Comparison of ENCODE assay signal across 15 cellular contexts in the genomic region with DNA sequence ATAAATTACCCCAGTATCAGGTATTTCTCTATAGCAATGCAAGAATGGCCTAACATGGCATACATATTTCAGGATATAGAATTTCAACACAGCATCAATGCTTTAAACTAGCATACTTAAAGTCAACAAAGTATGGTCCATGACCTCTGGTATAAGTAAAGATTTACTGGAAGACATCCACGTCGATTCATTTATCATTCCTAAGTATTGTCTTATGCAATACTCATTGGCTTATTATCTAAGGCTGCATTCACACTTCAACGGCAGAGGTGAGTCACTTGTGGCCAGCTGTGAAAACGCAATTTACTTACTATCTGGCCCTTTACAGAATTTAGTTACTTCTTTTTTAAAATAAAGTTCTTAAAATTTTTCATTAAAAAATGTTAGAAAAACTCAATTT. TPM values are rescaled to one million over a fixed set of nuclear protein-coding genes. Genes with fewer than 3 reads are reported as not detected.
DNase-seq lines count a peak whose midpoint lies in the region; ATAC-seq, FAIRE-seq and TF ChIP-seq lines count a peak whose summit lies in the region.
"Had no signal": no experiment of that assay in that cellular context is flagged by ENCODE, and none has a peak within 500 bp of the region (broad histone marks: within the 10 kb centered on the region; RNA-seq: fewer than 3 reads in every experiment).

No MANE protein-coding gene starts in this region.

- H3K9me3 ChIP-seq in GM12878 (replicated peaks; ENCODE audit: control insufficient read depth, insufficient read depth, low read length): no peaks in the 10 kb centered on the region
- H3K9me3 ChIP-seq in SK-N-SH: no peaks in the 10 kb centered on the region

- H3K27me3 ChIP-seq in GM12878 (replicated peaks in 1 of 2; ENCODE audit: control insufficient read depth in 2 of 2, insufficient read depth in 2 of 2, low read length in 1 of 2) (no peaks in the 10 kb centered on the region), SK-N-SH (ENCODE audit: insufficient read depth) (no peaks in the 10 kb centered on the region)

- H3K4me1 ChIP-seq in GM12878 (ENCODE audit: control insufficient read depth, insufficient read depth, low read length) (no peaks in the 10 kb centered on the region), SK-N-SH (ENCODE audit: control insufficient read depth in 1 of 2, insufficient read depth in 2 of 2, low read depth in 1 of 2, low read length in 1 of 2) (peaks cover 0 to 8% of the 10 kb centered on the region in 2 experiments; a peak in 1 of 4 replicates)
- H3K4me1 ChIP-seq: parathyroid adenoma had no signal

- H2AFZ ChIP-seq in GM12878 (ENCODE audit: control insufficient read depth, low read depth, low read length) (no peak overlapping the region), SK-N-SH (ENCODE audit: low read depth) (no peak overlapping the region)
- H2AFZ ChIP-seq: parathyroid adenoma had no signal

- peaks cover 6% of the 10 kb centered on the region for H3F3A ChIP-seq in SK-N-SH (replicated peaks; ENCODE audit: insufficient read depth)

- TF ChIP-seq RAD21 in GM12878 (IDR thresholded peaks at IDR 0.05; ENCODE audit: insufficient read depth, low read depth, low read length): no peak
- TF ChIP-seq RAD21 in SK-N-SH (IDR thresholded peaks at IDR 0.05; ENCODE audit: low read length): no peak

- ATAC-seq in GM12878 (0 out of 3 replicates have a peak, but pooled peaks have one; percentile 16), HG02759 (IDR thresholded peaks at IDR 0.05; ENCODE audit: unreplicated experiment) (no peak)
- ATAC-seq: HepG2 had no signal

- H3K79me2 ChIP-seq in GM12878 (ENCODE audit: control insufficient read depth, insufficient read depth, low read length) (no peaks in the 10 kb centered on the region), SK-N-SH (ENCODE audit: insufficient read depth) (peaks cover 18% of the 10 kb centered on the region)
- H3K79me2 ChIP-seq: parathyroid adenoma had no signal

- H3K27ac ChIP-seq in GM12878 (ENCODE audit: control insufficient read depth, insufficient read depth) (no peak overlapping the region), SK-N-SH (ENCODE audit: low read depth in 2 of 2, low read length in 1 of 2) (no peak overlapping the region)
- H3K27ac ChIP-seq: parathyroid adenoma had no signal

- RAD21 ChIA-PET in GM12878 (lab: Charles Lee; ENCODE audit: unreplicated experiment): interaction anchor here (0.9 to 6.5 kb wide), 11 partner anchors 10 to 199 kb away, joined by 3 to 72 read pairs (median 4); no protein-coding TSS in a partner anchor

- WGBS in GM12878 (ENCODE audit: insufficient coverage, insufficient replicate concordance, low lambda C conversion rate, missing lambda C conversion rate): 34% methylated on average over 4 of the region's 4 CpGs
- 93% methylated on average over 4 of the region's 4 CpGs for WGBS in SK-N-SH (ENCODE audit: low lambda C conversion rate)

- SMC1A ChIA-PET in GM12878 (lab: Charles Lee; ENCODE audit: uncharacterized antibody, unreplicated experiment): interaction anchor here (0.6 to 10.8 kb wide), 13 partner anchors 9 to 766 kb away, joined by 3 to 126 read pairs (median 6); no protein-coding TSS in a partner anchor

- no peaks in the 10 kb centered on the region for H4K20me1 ChIP-seq in GM12878 (ENCODE audit: control insufficient read depth, insufficient read depth)
- H4K20me1 ChIP-seq in SK-N-SH (ENCODE audit: insufficient read depth): no peaks in the 10 kb centered on the region

- TF ChIP-seq CTCF in GM12878 (IDR thresholded peaks at IDR 0.05 in 2 of 3, conservative IDR thresholded peaks at IDR 0.05 in 1 of 3; ENCODE audit: control insufficient read depth in 2 of 3, extremely low read depth in 1 of 3, insufficient read depth in 1 of 3, low read depth in 3 of 3, low read length in 3 of 3) (no peak), SK-N-SH (IDR thresholded peaks at IDR 0.05) (no peak)

- H3K9ac ChIP-seq in GM12878 (ENCODE audit: control insufficient read depth, insufficient read depth, low read length) (no peak overlapping the region), SK-N-SH (no peak overlapping the region)
- H3K9ac ChIP-seq: parathyroid adenoma had no signal

- TF ChIP-seq EP300 in GM12878 (IDR thresholded peaks at IDR 0.05; ENCODE audit: borderline replicate concordance in 1 of 2, control insufficient read depth in 1 of 2, low read depth in 2 of 2, low read length in 2 of 2): no peak
- no peak for TF ChIP-seq EP300 in SK-N-SH (IDR thresholded peaks at IDR 0.05; ENCODE audit: borderline replicate concordance in 1 of 2, low read depth in 1 of 2, low read length in 1 of 2)

- H3K27me3 Mint-ChIP-seq in T-helper 2 cell treated with Interferon-gamma antibody and Interleukin-4, amounts not matched to agents 5 μg/mL and 100 μg/mL, for 36 hours (ENCODE audit: low read depth): no peaks in the 10 kb centered on the region
- H3K27me3 Mint-ChIP-seq: type B pancreatic cell had no signal

- no peak overlapping the region for H3K4me2 ChIP-seq in GM12878 (ENCODE audit: control insufficient read depth, insufficient read depth)
- H3K4me2 ChIP-seq in SK-N-SH: no peak overlapping the region

- intact Hi-C loops in GM12878 (cut with micrococcal nuclease; ENCODE audit: unreplicated experiment): no loop called here

- H3K36me3 Mint-ChIP-seq in T-helper 2 cell treated with Interferon-gamma antibody and Interleukin-4, amounts not matched to agents 5 μg/mL and 100 μg/mL, for 36 hours (ENCODE audit: low read depth): peaks cover 9% of the 10 kb centered on the region

- no peak overlapping the region for H3K4me3 Mint-ChIP-seq in T-helper 2 cell treated with Interferon-gamma antibody and Interleukin-4, amounts not matched to agents 5 μg/mL and 100 μg/mL, for 36 hours
- H3K4me3 Mint-ChIP-seq: type B pancreatic cell had no signal

- no TSS peak for BruUV-seq in GM12878 (replicated peaks; lab: Mats Ljungman, UMichigan)

- H3K36me3 ChIP-seq in GM12878 (ENCODE audit: control insufficient read depth in 2 of 2, insufficient read depth in 2 of 2, low read length in 1 of 2) (no peaks in the 10 kb centered on the region), SK-N-SH (replicated peaks in 1 of 2; ENCODE audit: control insufficient read depth in 1 of 2, insufficient read depth in 2 of 2, low read length in 1 of 2) (peaks cover 0 to 7% of the 10 kb centered on the region in 2 experiments)

- CTCF ChIA-PET in GM12878 (lab: Yijun Ruan, JAX) (interaction anchor here (1.2 to 5.2 kb wide), 10 partner anchors 10 to 221 kb away, joined by 3 to 23 read pairs (median 4); no protein-coding TSS in a partner anchor), SK-N-SH (lab: Yijun Ruan, JAX) (interaction anchor here (0.7 to 1.4 kb wide), 2 partner anchors 134 to 1185 kb away, joined by 3 to 4 read pairs; no protein-coding TSS in a partner anchor)

- H3K4me1 Mint-ChIP-seq in T-helper 2 cell treated with Interferon-gamma antibody and Interleukin-4, amounts not matched to agents 5 μg/mL and 100 μg/mL, for 36 hours (ENCODE audit: low read depth): peaks cover 5% of the 10 kb centered on the region

- POLR2A ChIA-PET in GM12878 (lab: Charles Lee) (interaction anchor here (0.8 to 1.9 kb wide), 3 partner anchors 9 to 21 kb away, joined by 3 to 6 read pairs (median 5); no protein-coding TSS in a partner anchor), SK-N-SH (lab: Yijun Ruan, JAX) (no interaction called here)

- H3K9me2 ChIP-seq in SK-N-SH: no peaks in the 10 kb centered on the region

- no peak for TF ChIP-seq POLR2A in GM12878 (IDR thresholded peaks at IDR 0.05; ENCODE audit: low read depth, low read length)

- peak; percentile 41 for DNase-seq in A172 (ENCODE audit: low spot score)
- DNase-seq in HT1080 (ENCODE audit: low read depth): peak; percentile 34
- no peak for DNase-seq in GM12878 (ENCODE audit: low read depth, low spot score)
- DNase-seq in glomerular endothelial cell (ENCODE audit: extremely low read depth, low read depth, low spot score): peak; percentile 9
- DNase-seq in COLO829 (ENCODE audit: low spot score): no peak
- no peak for DNase-seq in SK-N-SH
- DNase-seq in T-helper 2 cell treated with Interferon-gamma antibody and Interleukin-4, amounts not matched to agents 5 μg/mL and 100 μg/mL, for 36 hours (ENCODE audit: low spot score): no peak
- DNase-seq: activated CD4-positive, alpha-beta T cell treated with anti-CD3 and anti-CD28 coated beads, Interleukin-2, amount 50 U/mL, for 1 hour; DMS153; T-helper 2 cell had no signal

- no peak overlapping the region for H3K4me3 ChIP-seq in GM12878
- H3K4me3 ChIP-seq in SK-N-SH (ENCODE audit: low read depth in 2 of 2, low read length in 1 of 2): no peak overlapping the region

- FAIRE-seq in GM12878 (lab: Jason Lieb, UNC): no peak
- FAIRE-seq: GM12892, HepG2 had no signal

- in situ Hi-C loops in GM12878 (cut with MboI): no loop called here

- H3K27ac Mint-ChIP-seq in T-helper 2 cell treated with Interferon-gamma antibody and Interleukin-4, amounts not matched to agents 5 μg/mL and 100 μg/mL, for 36 hours: no peak overlapping the region
- H3K27ac Mint-ChIP-seq: type B pancreatic cell had no signal

- H3K9me3 Mint-ChIP-seq in T-helper 2 cell treated with Interferon-gamma antibody and Interleukin-4, amounts not matched to agents 5 μg/mL and 100 μg/mL, for 36 hours: no peaks in the 10 kb centered on the region

RNA-seq across cellular contexts. Expression of a gene that starts 42.6 kb away (rescaled TPM):
- 22.6 and 31.1 TPM in 2 replicates for total RNA-seq in A172 (2014; rRNA removed; shearing (Covaris generic))
- total RNA-seq in HT1080 (2014; rRNA removed; shearing (Covaris generic)): 26.2 and 28.7 TPM in 2 replicates
- polyA plus RNA-seq in HT1080 (2015; cell fraction: cytosol; rRNA removed): 24.6 and 27.7 TPM in 2 replicates
- 40.4 and 41.6 TPM in 2 replicates for polyA plus RNA-seq in HT1080 (2015; cell fraction: nucleus; rRNA removed)
- total RNA-seq in GM12878 (2013; cell fraction: nucleolus; rRNA removed): 169 and 174 TPM in 2 replicates
- total RNA-seq in GM12878 (2014; rRNA removed): 2.7 and 2.9 TPM in 2 replicates
- total RNA-seq in GM12878 (2014; rRNA removed; fragmentation: Illumina TruSeq; extraction: Trizol): 3.1 TPM in 2 replicates
- 2.2 and 3.6 TPM in 2 replicates for total RNA-seq in GM12878 (2021)
- 0.72 TPM for polyA plus RNA-seq in GM12878 (2011; ENCODE audit: low read depth)
- 64.4 and 66.2 TPM in 2 replicates for polyA plus RNA-seq in GM12878 (2011; rRNA removed)
- 31.5 and 38.8 TPM in 2 replicates for polyA plus RNA-seq in GM12878 (2011; cell fraction: cytosol; rRNA removed)
- 83.6 and 87.1 TPM in 2 replicates for polyA plus RNA-seq in GM12878 (2011; cell fraction: nucleus; rRNA removed)
- 0.65 and 0.95 TPM in 2 replicates for polyA plus RNA-seq in GM12878 (2012)
- 3.1 and 3.5 TPM in 2 replicates for polyA plus RNA-seq in GM12878 (2014; fragmentation: Illumina TruSeq; extraction: Trizol)
- under 1 TPM; 0.24 to 0.64 TPM for polyA plus RNA-seq in GM12878 (2014; fragmentation: Nextera tagmentation; extraction: Ambion mirVana)
- polyA plus RNA-seq in GM12878 (2014; rRNA removed): 2.2 and 2.3 TPM in 2 replicates
- polyA plus RNA-seq in GM12878 (2016; fragmentation: Nextera tagmentation; extraction: Ambion mirVana): under 1 TPM; 0.95 to 0.98 TPM
- 119 and 243 TPM in 2 replicates for polyA minus RNA-seq in GM12878 (2011; rRNA and poly(A)+ RNA removed)
- polyA minus RNA-seq in GM12878 (2011; cell fraction: cytosol; rRNA and poly(A)+ RNA removed): 16.3 and 23.4 TPM in 2 replicates
- polyA minus RNA-seq in GM12878 (2011; cell fraction: nucleus; rRNA and poly(A)+ RNA removed): 147 and 194 TPM in 2 replicates
- total RNA-seq in glomerular endothelial cell: 15.4 and 19.2 TPM in 2 replicates
- 11.8 and 13.7 TPM in 2 replicates for polyA plus RNA-seq in SK-N-SH (2012; rRNA removed)
- 14.7 and 15.2 TPM in 2 replicates for polyA plus RNA-seq in SK-N-SH (2012; cell fraction: cytosol; rRNA removed)
- polyA plus RNA-seq in SK-N-SH (2012; cell fraction: nucleus; rRNA removed): 19.4 and 28.1 TPM in 2 replicates

Comparison
In these comparisons a context has a peak if more than half of its experiments do, and no peak if none do; other contexts are left out.
1. DNase-seq: peak in A172 (single experiment), HT1080 (single experiment) and glomerular endothelial cell (single experiment); none in GM12878 (single experiment), COLO829 (single experiment), SK-N-SH (single experiment) and T-helper 2 cell treated with Interferon-gamma antibody and Interleukin-4, amounts not matched to agents 5 μg/mL and 100 μg/mL, for 36 hours (single experiment).